Comparison of ENCODE assay signal across 18 cellular contexts in the genomic region with DNA sequence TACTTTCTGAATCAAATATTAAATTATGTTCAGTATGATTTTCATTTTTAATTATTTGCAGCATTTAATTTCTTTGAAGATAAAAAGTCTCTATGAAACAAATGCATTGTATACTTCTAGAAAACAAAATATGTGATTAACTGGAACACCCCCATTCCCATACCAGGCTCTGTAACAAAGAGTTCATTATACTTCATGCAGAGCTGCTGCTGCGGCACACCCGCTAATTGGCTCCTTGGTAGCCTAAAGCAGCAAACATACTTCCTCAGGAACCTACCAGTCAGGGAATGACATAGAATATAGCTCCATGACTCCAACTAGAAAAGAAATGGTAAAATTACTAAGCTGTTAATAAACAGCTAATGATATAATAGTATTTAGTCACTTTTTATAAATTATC.
"Had no signal": no experiment of that assay in that cellular context is flagged by ENCODE, and none has a peak within 500 bp of the region (broad histone marks: within the 10 kb centered on the region; RNA-seq: fewer than 3 reads in every experiment).

No MANE protein-coding gene starts in this region.

- H3K9me3 ChIP-seq: left lung, psoas muscle, sigmoid colon, spleen, thyroid gland, vagina had no signal

- H3K9me3 Mint-ChIP-seq: memory B cell, nephron had no signal

- ATAC-seq: activated CD4-positive, CD25-positive, alpha-beta regulatory T cell treated with anti-CD3 and anti-CD28 coated beads, Interleukin-2, amount 50 U/mL, for 24 hours; foreskin keratinocyte; left lung; psoas muscle had no signal

- H3K4me1 ChIP-seq: psoas muscle, thyroid gland, vagina had no signal

- H3K4me3 ChIP-seq: left lung, psoas muscle, sigmoid colon, spleen, thyroid gland, vagina had no signal

- H3K27ac ChIP-seq: foreskin keratinocyte, left lung, psoas muscle, sigmoid colon, spleen, thyroid gland, vagina had no signal

- H3K27me3 Mint-ChIP-seq: memory B cell had no signal

- H3K27ac Mint-ChIP-seq: memory B cell, nephron had no signal

- H3K36me3 ChIP-seq: thyroid gland, vagina had no signal

- H3K4me3 Mint-ChIP-seq: memory B cell, nephron had no signal

- DNase-seq: activated CD4-positive, alpha-beta T cell treated with anti-CD3 and anti-CD28 coated beads, Interleukin-2, amount 50 U/mL, for 1 hour; activated naive CD4-positive, alpha-beta T cell; activated T-cell treated with anti-CD3 and anti-CD28 coated beads for 4 hours; cortex of kidney; effector CD8-positive, alpha-beta T cell; foreskin keratinocyte; psoas muscle; sigmoid colon; spleen; stimulated activated CD4-positive, alpha-beta T cell treated with anti-CD3 and anti-CD28 coated beads, Interleukin-1b, Interleukin-23, amount 100 ng/mL, for 48 hours; T-helper 1 cell; T1000; thyroid gland had no signal

- H3K27me3 ChIP-seq: foreskin keratinocyte, left lung, sigmoid colon, spleen, thyroid gland, vagina had no signal
